Comparison of ENCODE assay signal across 8 cellular contexts in genomic region chr2:96264086-96264485, GRCh38. TPM values are rescaled to one million over a fixed set of nuclear protein-coding genes. Genes with fewer than 3 reads are reported as not detected.
DNase-seq lines count a peak whose midpoint lies in the region; ATAC-seq and TF ChIP-seq lines count a peak whose summit lies in the region.

No MANE protein-coding gene starts in this region.

- H3K4me1 ChIP-seq in BE2C (peaks cover 6% of the 10 kb centered on the region; the same call in 1 of the 2 replicates), KMS-11 (ENCODE audit: low read depth, poor library complexity, severe bottlenecking) (peaks cover 39% of the 10 kb centered on the region), duodenal mucosa (ENCODE audit: control insufficient read depth in 1 of 2, insufficient read depth in 2 of 2, low read length in 2 of 2) (peaks cover 57 to 59% of the 10 kb centered on the region in 2 donors)

- no peak overlapping the region for H2AFZ ChIP-seq in KMS-11 (ENCODE audit: low read depth)

- H3K27me3 ChIP-seq in BE2C (no peaks in the 10 kb centered on the region), KMS-11 (ENCODE audit: insufficient read depth, low read depth) (no peaks in the 10 kb centered on the region), duodenal mucosa (ENCODE audit: control insufficient read depth in 1 of 2, insufficient read depth in 2 of 2, low read length in 2 of 2) (no peaks in the 10 kb centered on the region)

- H3K27ac ChIP-seq in KMS-11, result no peak overlapping the region
- no peak overlapping the region for H3K27ac ChIP-seq in duodenal mucosa (ENCODE audit: low read depth, low read length)

- peaks cover 9% of the 10 kb centered on the region for H3K36me3 ChIP-seq in BE2C
- H3K36me3 ChIP-seq in KMS-11 (ENCODE audit: insufficient read depth), result peaks cover 3% of the 10 kb centered on the region; the same call in 1 of the 2 replicates
- H3K36me3 ChIP-seq in duodenal mucosa (ENCODE audit: control insufficient read depth in 1 of 2, insufficient read depth in 2 of 2, low read length in 2 of 2), result peaks cover 12 to 29% of the 10 kb centered on the region in 2 donors

- DNase-seq in BE2C (no peak), natural killer cell (no peak), DMS114 treated with DMSO at 0.1 percent for 48 hours (lab: John Stamatoyannopoulos, UW; ENCODE audit: unreplicated experiment) (no peak), DMS53 treated with DMSO at 0.1 percent for 48 hours (lab: John Stamatoyannopoulos, UW; ENCODE audit: unreplicated experiment) (no peak)

- no peaks in the 10 kb centered on the region for H3K9me3 Mint-ChIP-seq in natural killer cell

- peak overlapping the region; percentile 87 for H3K4me3 Mint-ChIP-seq in natural killer cell

- ATAC-seq in natural killer cell (no peak), HG02981 (IDR thresholded peaks at IDR 0.05; ENCODE audit: unreplicated experiment) (no peak), GM21528 (IDR thresholded peaks at IDR 0.05; ENCODE audit: low FRiP score, unreplicated experiment) (no peak)

- H3K9ac ChIP-seq in KMS-11 (no peak overlapping the region), duodenal mucosa (ENCODE audit: low read depth in 1 of 2, low read length in 2 of 2) (peak overlapping the region in 1 of 2 donors; percentile 91)

- H3K4me3 ChIP-seq in BE2C (ENCODE audit: low read depth, low read length), result peak overlapping the region; percentile 91; the same call in 1 of the 2 replicates
- no peak overlapping the region for H3K4me3 ChIP-seq in KMS-11 (IDR thresholded peaks at IDR 0.05; ENCODE audit: insufficient read depth, low read depth, low read length)
- peak overlapping the region; percentile 88 to 92 for H3K4me3 ChIP-seq in duodenal mucosa (ENCODE audit: low read depth in 1 of 2, low read length in 2 of 2)

- H3K9me3 ChIP-seq in BE2C, result no peaks in the 10 kb centered on the region
- H3K9me3 ChIP-seq in duodenal mucosa (ENCODE audit: control insufficient read depth in 1 of 2, low read length in 2 of 2), result no peaks in the 10 kb centered on the region

- peaks cover 8% of the 10 kb centered on the region for H3K36me3 Mint-ChIP-seq in natural killer cell

- no peak for TF ChIP-seq CTCF in BE2C (IDR thresholded peaks at IDR 0.05; ENCODE audit: low read depth, low read length)
- no peak for TF ChIP-seq CTCF in KMS-11 (conservative IDR thresholded peaks at IDR 0.05; ENCODE audit: low read depth, low read length)
- no peak for TF ChIP-seq CTCF in natural killer cell (IDR thresholded peaks at IDR 0.05)

- peak overlapping the region; percentile 92 for H3K27ac Mint-ChIP-seq in natural killer cell

- peak overlapping the region; percentile 53 for H3K4me2 ChIP-seq in KMS-11

- H4K20me1 ChIP-seq in KMS-11 (ENCODE audit: insufficient read depth), result no peaks in the 10 kb centered on the region

- H3K4me1 Mint-ChIP-seq in natural killer cell, result peaks cover 58 to 64% of the 10 kb centered on the region in 2 donors

- intact Hi-C loops in natural killer cell (cut with micrococcal nuclease), result loop anchor here (2.0 to 10.0 kb wide), 2 partner anchors 119 to 239 kb away; partner anchors contain the start of gene DUSP2

- H3K27me3 Mint-ChIP-seq in natural killer cell (ENCODE audit: low read depth in 2 of 2), result no peaks in the 10 kb centered on the region

- peaks cover 49% of the 10 kb centered on the region for H3K79me2 ChIP-seq in KMS-11 (ENCODE audit: insufficient read depth, low read depth)

RNA-seq across cellular contexts. Expression of gene TMEM127, which starts 1.7 kb away (rescaled TPM):
- polyA plus RNA-seq in BE2C (2012; ENCODE audit: insufficient read depth, insufficient read length, low read depth), result 16.8 TPM
- total RNA-seq in natural killer cell, result 10 to 100 TPM; 49.8 to 59.3 (median 54.5) TPM

RNA-seq across cellular contexts. Expression of gene CIAO1, which starts 1.9 kb away (rescaled TPM):
- 73.9 TPM for polyA plus RNA-seq in BE2C (2012; ENCODE audit: insufficient read depth, insufficient read length, low read depth)
- 100 to 1,000 TPM in 2 of 3 donors, 10 to 100 TPM in 1; 74.9 to 109 (median 106) TPM for total RNA-seq in natural killer cell

RNA-seq across cellular contexts. Expression of gene SNRNP200, which starts 41.3 kb away (rescaled TPM):
- 297 TPM for polyA plus RNA-seq in BE2C (2012; ENCODE audit: insufficient read depth, insufficient read length, low read depth)
- 100 to 1,000 TPM; 207 to 236 (median 228) TPM for total RNA-seq in natural killer cell

RNA-seq across cellular contexts. Expression of gene STARD7, which starts 55.5 kb away (rescaled TPM):
- polyA plus RNA-seq in BE2C (2012; ENCODE audit: insufficient read depth, insufficient read length, low read depth), result 63.0 TPM
- total RNA-seq in natural killer cell, result 100 to 1,000 TPM in 1 of 3 donors, 10 to 100 TPM in 2; 62.6 to 106 (median 86.1) TPM
